In the genomic region with DNA sequence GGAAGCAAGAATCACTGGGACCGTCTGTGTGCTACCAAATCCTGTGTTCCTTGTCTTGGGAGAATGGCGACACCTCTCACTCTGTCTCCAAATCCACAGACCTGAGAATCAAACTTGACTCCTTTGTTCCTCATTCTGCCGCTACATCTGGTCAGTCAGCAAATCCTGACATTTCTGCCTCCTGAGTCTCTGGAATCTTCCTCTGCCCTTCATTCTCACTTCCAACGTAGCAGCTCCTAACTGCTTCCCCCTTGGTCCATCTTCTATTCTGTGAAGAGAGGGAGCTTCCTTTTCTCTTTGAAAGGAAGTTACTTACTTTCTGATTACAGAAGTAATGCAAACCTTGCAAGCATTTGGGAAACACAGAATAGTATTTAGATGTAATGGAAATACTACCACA, we compare ENCODE assay signal across 15 cellular contexts. TPM values are rescaled to one million over a fixed set of nuclear protein-coding genes. Genes with fewer than 3 reads are reported as not detected.
A peak's percentile ranks its signal among the peaks of the same experiment; 100 is the strongest.
DNase-seq lines count a peak whose midpoint lies in the region; ATAC-seq and TF ChIP-seq lines count a peak whose summit lies in the region.
"Had no signal": no experiment of that assay in that cellular context is flagged by ENCODE, and none has a peak within 500 bp of the region (broad histone marks: within the 10 kb centered on the region; RNA-seq: fewer than 3 reads in every experiment).

No MANE protein-coding gene starts in this region.

- H3K4me3 Mint-ChIP-seq in activated naive CD4-positive, alpha-beta T cell treated with anti-CD3 and anti-CD28 coated beads, Interleukin-2, amount 50 U/mL, for 24 hours, result peak overlapping the region; percentile 41
- H3K4me3 Mint-ChIP-seq in activated T-helper 2 cell treated with anti-CD3 and anti-CD28 coated beads, Interferon-gamma antibody, Interleukin-2, Interleukin-4, amounts not matched to agents 10 μg/mL and 5 μg/mL and 100 μg/mL, durations not matched to agents 14 hours and 24 hours and 36 hours (ENCODE audit: low read depth), result no peak overlapping the region

- peaks cover 69% of the 10 kb centered on the region for H3K4me1 Mint-ChIP-seq in activated naive CD4-positive, alpha-beta T cell treated with anti-CD3 and anti-CD28 coated beads, Interleukin-2, amount 50 U/mL, for 24 hours
- H3K4me1 Mint-ChIP-seq in activated T-helper 2 cell treated with anti-CD3 and anti-CD28 coated beads, Interferon-gamma antibody, Interleukin-2, Interleukin-4, amounts not matched to agents 10 μg/mL and 5 μg/mL and 100 μg/mL, durations not matched to agents 14 hours and 24 hours and 36 hours (ENCODE audit: low read depth), result peaks cover 58% of the 10 kb centered on the region

- H3K9ac ChIP-seq in mucosa of rectum (ENCODE audit: low read depth in 1 of 2, low read length in 2 of 2), result no peak overlapping the region

- H3K36me3 Mint-ChIP-seq in activated naive CD4-positive, alpha-beta T cell treated with anti-CD3 and anti-CD28 coated beads, Interleukin-2, amount 50 U/mL, for 24 hours, result peaks cover 7% of the 10 kb centered on the region
- H3K36me3 Mint-ChIP-seq in activated T-helper 2 cell treated with anti-CD3 and anti-CD28 coated beads, Interferon-gamma antibody, Interleukin-2, Interleukin-4, amounts not matched to agents 10 μg/mL and 5 μg/mL and 100 μg/mL, durations not matched to agents 14 hours and 24 hours and 36 hours (ENCODE audit: low read depth), result peaks cover 84% of the 10 kb centered on the region

- H3K4me1 ChIP-seq in mucosa of rectum (ENCODE audit: control insufficient read depth in 2 of 2, insufficient read depth in 2 of 2, low read length in 2 of 2) (peaks cover 4 to 16% of the 10 kb centered on the region in 2 donors), upper lobe of left lung (peaks cover 16 to 44% (median 19%) of the 10 kb centered on the region in 4 donors)

- H3K9me3 ChIP-seq in mucosa of rectum (ENCODE audit: control insufficient read depth in 2 of 2, low read length in 2 of 2), result no peaks in the 10 kb centered on the region
- H3K9me3 ChIP-seq in upper lobe of left lung, result no peaks in the 10 kb centered on the region
- H3K9me3 ChIP-seq: MG63, vagina had no signal

- H3K27me3 Mint-ChIP-seq in activated naive CD4-positive, alpha-beta T cell treated with anti-CD3 and anti-CD28 coated beads, Interleukin-2, amount 50 U/mL, for 24 hours, result no peaks in the 10 kb centered on the region
- no peaks in the 10 kb centered on the region for H3K27me3 Mint-ChIP-seq in activated T-helper 2 cell treated with anti-CD3 and anti-CD28 coated beads, Interferon-gamma antibody, Interleukin-2, Interleukin-4, amounts not matched to agents 10 μg/mL and 5 μg/mL and 100 μg/mL, durations not matched to agents 14 hours and 24 hours and 36 hours (ENCODE audit: low read depth)

- H3K9me3 Mint-ChIP-seq in activated naive CD4-positive, alpha-beta T cell treated with anti-CD3 and anti-CD28 coated beads, Interleukin-2, amount 50 U/mL, for 24 hours, result no peaks in the 10 kb centered on the region
- H3K9me3 Mint-ChIP-seq in activated T-helper 2 cell treated with anti-CD3 and anti-CD28 coated beads, Interferon-gamma antibody, Interleukin-2, Interleukin-4, amounts not matched to agents 10 μg/mL and 5 μg/mL and 100 μg/mL, durations not matched to agents 14 hours and 24 hours and 36 hours, result no peaks in the 10 kb centered on the region

- no peak for TF ChIP-seq EP300 in upper lobe of left lung (IDR thresholded peaks at IDR 0.05)

- H3K36me3 ChIP-seq in mucosa of rectum (ENCODE audit: control insufficient read depth in 2 of 2, insufficient read depth in 2 of 2, low read length in 2 of 2) (no peaks in the 10 kb centered on the region), upper lobe of left lung (no peaks in the 10 kb centered on the region)
- H3K36me3 ChIP-seq: MG63, vagina had no signal

- no peaks in the 10 kb centered on the region for H3K27me3 ChIP-seq in mucosa of rectum (ENCODE audit: control insufficient read depth in 2 of 2, insufficient read depth in 2 of 2, low read length in 2 of 2)
- H3K27me3 ChIP-seq in upper lobe of left lung, result no peaks in the 10 kb centered on the region
- H3K27me3 ChIP-seq: MG63, vagina had no signal

- no peak for TF ChIP-seq CTCF in upper lobe of left lung (IDR thresholded peaks at IDR 0.05)

- intact Hi-C loops in activated T-helper 2 cell treated with anti-CD3 and anti-CD28 coated beads, Interferon-gamma antibody, Interleukin-2, Interleukin-4, amounts not matched to agents 10 μg/mL and 5 μg/mL and 100 μg/mL, durations not matched to agents 14 hours and 24 hours and 36 hours (cut with micrococcal nuclease), result loop anchor here (2.0 kb wide), 1 partner anchor 35 kb away; no protein-coding TSS in a partner anchor

- H3K27ac Mint-ChIP-seq in activated naive CD4-positive, alpha-beta T cell treated with anti-CD3 and anti-CD28 coated beads, Interleukin-2, amount 50 U/mL, for 24 hours, result peak overlapping the region; percentile 75
- H3K27ac Mint-ChIP-seq in activated T-helper 2 cell treated with anti-CD3 and anti-CD28 coated beads, Interferon-gamma antibody, Interleukin-2, Interleukin-4, amounts not matched to agents 10 μg/mL and 5 μg/mL and 100 μg/mL, durations not matched to agents 14 hours and 24 hours and 36 hours, result peak overlapping the region; percentile 62

- ATAC-seq in upper lobe of left lung (ENCODE audit: low FRiP score in 2 of 2) (peak in 1 of 2 donors; percentile 34), HG02840 (IDR thresholded peaks at IDR 0.05; ENCODE audit: low FRiP score, unreplicated experiment) (no peak), GM19351 (IDR thresholded peaks at IDR 0.05; ENCODE audit: unreplicated experiment) (no peak)

- 60 to 62% methylated on average over 4 of the region's 4 CpGs for WGBS in upper lobe of left lung, 2 donors

- H3K4me3 ChIP-seq in mucosa of rectum (ENCODE audit: low read length in 2 of 2) (no peak overlapping the region), upper lobe of left lung (no peak overlapping the region)
- H3K4me3 ChIP-seq: MG63, vagina had no signal

- H3K27ac ChIP-seq in mucosa of rectum (ENCODE audit: low read depth in 2 of 2, low read length in 2 of 2) (peak overlapping the region; percentile 56 to 63), upper lobe of left lung (peak overlapping the region; percentile 57 to 80 (median 69))
- H3K27ac ChIP-seq: vagina had no signal

- no peak for DNase-seq in activated naive CD4-positive, alpha-beta T cell (lab: John Stamatoyannopoulos, UW)
- no peak for DNase-seq in activated T-helper 2 cell treated with anti-CD3 and anti-CD28 coated beads, Interferon-gamma antibody, Interleukin-2, Interleukin-4, amounts not matched to agents 10 μg/mL and 5 μg/mL and 100 μg/mL, durations not matched to agents 14 hours and 24 hours and 36 hours (ENCODE audit: low spot score)
- no peak for DNase-seq in upper lobe of left lung
- DNase-seq in NCI-H2227 treated with DMSO at 0.1 percent for 48 hours (lab: John Stamatoyannopoulos, UW), result no peak
- DNase-seq: DMS53; MG63; NCI-H2081 treated with DMSO at 0.1 percent for 48 hours; retina; RPMI8226; stimulated activated CD4-positive, alpha-beta T cell treated with anti-CD3 and anti-CD28 coated beads, Interleukin-1b, Interleukin-23, amount 100 ng/mL, for 48 hours had no signal

- no peak for TF ChIP-seq POLR2A in upper lobe of left lung (IDR thresholded peaks at IDR 0.05)

RNA-seq across cellular contexts. Expression of gene SYTL3, which starts 37.7 kb away (rescaled TPM):
- 232 and 242 TPM in 2 replicates for total RNA-seq in activated T-helper 2 cell treated with anti-CD3 and anti-CD28 coated beads, Interferon-gamma antibody, Interleukin-2, Interleukin-4, amounts not matched to agents 10 μg/mL and 5 μg/mL and 100 μg/mL, durations not matched to agents 14 hours and 24 hours and 36 hours
- total RNA-seq in upper lobe of left lung, result 10 to 100 TPM; 10.3 to 28.3 (median 20.0) TPM

RNA-seq across cellular contexts. Expression of gene DYNLT1, which starts 43.0 kb away (rescaled TPM):
- total RNA-seq in activated T-helper 2 cell treated with anti-CD3 and anti-CD28 coated beads, Interferon-gamma antibody, Interleukin-2, Interleukin-4, amounts not matched to agents 10 μg/mL and 5 μg/mL and 100 μg/mL, durations not matched to agents 14 hours and 24 hours and 36 hours, result 94.4 and 108 TPM in 2 replicates
- 100 to 1,000 TPM in 3 of 6 donors, 10 to 100 TPM in 3; 49.2 to 119 (median 100) TPM for total RNA-seq in upper lobe of left lung
